ENCODE assay signal across 1 cellular context in genomic region chr10:119222966-119223386, GRCh38.
TF ChIP-seq lines count a peak whose summit lies in the region.

No MANE protein-coding gene starts in this region.

TF ChIP-seq in HEK293, 187 proteins besides CTCF, POLR2A, EP300 and RAD21 (continued from another document):
- TF ChIP-seq ZNF280D (tag by site-specific recombination; IDR thresholded peaks at IDR 0.05) (no peak), OVOL3 (tag by site-specific recombination; IDR thresholded peaks at IDR 0.05) (no peak), ZNF362 (tag by site-specific recombination; IDR thresholded peaks at IDR 0.05) (no peak), ZNF623 (tag by site-specific recombination; IDR thresholded peaks at IDR 0.05) (peak; percentile 13; the same call in 1 of the 2 replicates)
